ENCODE assay signal across 21 cellular contexts in the genomic region with DNA sequence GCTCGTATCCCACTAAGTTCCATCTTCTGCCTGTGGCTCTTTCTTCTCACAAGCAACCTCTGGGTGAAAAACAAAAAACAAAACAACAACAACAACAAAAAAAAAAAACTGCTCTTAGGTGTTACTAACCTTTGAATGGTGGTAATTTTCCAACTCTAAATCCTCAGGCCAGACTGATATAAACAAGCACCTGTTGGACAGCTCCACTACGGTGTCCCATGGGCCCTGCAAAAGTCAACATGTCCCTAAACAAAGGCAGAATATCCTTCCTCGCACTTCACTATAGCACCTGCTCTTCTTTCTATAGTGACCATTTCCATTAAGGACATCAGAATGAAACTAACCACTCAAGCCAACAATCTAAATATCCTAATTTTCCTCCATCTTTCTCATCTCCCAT. TPM values are rescaled to one million over a fixed set of nuclear protein-coding genes. Genes with fewer than 3 reads are reported as not detected.
DNase-seq lines count a peak whose midpoint lies in the region; ATAC-seq, FAIRE-seq and TF ChIP-seq lines count a peak whose summit lies in the region.
"Had no signal": no experiment of that assay in that cellular context is flagged by ENCODE, and none has a peak within 500 bp of the region (broad histone marks: within the 10 kb centered on the region; RNA-seq: fewer than 3 reads in every experiment).

No MANE protein-coding gene starts in this region.

- H4K20me1 ChIP-seq in GM23338 (replicated peaks; ENCODE audit: insufficient read depth) (no peaks in the 10 kb centered on the region), GM12878 (ENCODE audit: control insufficient read depth, insufficient read depth) (no peaks in the 10 kb centered on the region)
- H4K20me1 ChIP-seq: BLaER1 had no signal

- H3K27me3 ChIP-seq in GM23338 (ENCODE audit: insufficient read depth) = no peaks in the 10 kb centered on the region
- H3K27me3 ChIP-seq in GM12878 (replicated peaks in 1 of 2; ENCODE audit: control insufficient read depth in 2 of 2, insufficient read depth in 2 of 2, low read length in 1 of 2) = no peaks in the 10 kb centered on the region
- H3K27me3 ChIP-seq: BLaER1 had no signal

- ATAC-seq in GM23338 (no peak), GM12878 (no peak), GM19351 (IDR thresholded peaks at IDR 0.05; ENCODE audit: unreplicated experiment) (no peak)
- ATAC-seq in activated CD4-positive, CD25-positive, alpha-beta regulatory T cell treated with anti-CD3 and anti-CD28 coated beads, Interleukin-2, amount 50 U/mL, for 24 hours = no peak
- ATAC-seq: HepG2 had no signal

- H3K4me3 ChIP-seq in GM23338 (no peak overlapping the region), GM12878 (no peak overlapping the region)
- H3K4me3 ChIP-seq: BLaER1 had no signal

- intact Hi-C loops in GM12878 (cut with micrococcal nuclease; ENCODE audit: unreplicated experiment) = loop anchor here (5.0 kb wide), 2 partner anchors 39 to 614 kb away; no protein-coding TSS in a partner anchor

- H3K4me1 ChIP-seq in GM23338 (ENCODE audit: insufficient read depth) = no peaks in the 10 kb centered on the region; the same call in 1 of the 2 replicates
- peaks cover 22% of the 10 kb centered on the region for H3K4me1 ChIP-seq in GM12878 (ENCODE audit: control insufficient read depth, insufficient read depth, low read length)
- H3K4me1 ChIP-seq: BLaER1 had no signal

- no peak overlapping the region for H3K4me3 Mint-ChIP-seq in GM23338
- H3K4me3 Mint-ChIP-seq: CD14-positive monocyte; CD4-positive, alpha-beta memory T cell; IgD-negative memory B cell had no signal

- RAD21 ChIA-PET in GM12878 (lab: Charles Lee; ENCODE audit: unreplicated experiment) = no interaction called here

- DNase-seq in NCI-H748 (lab: John Stamatoyannopoulos, UW; ENCODE audit: unreplicated experiment) = peak; percentile 40
- no peak for DNase-seq in NCI-H748 treated with DMSO at 0.1 percent for 48 hours (lab: John Stamatoyannopoulos, UW)
- no peak for DNase-seq in GM23338 (ENCODE audit: low spot score)
- peak; percentile 19 for DNase-seq in NCI-H187 treated with DMSO at 0.1 percent for 48 hours (lab: John Stamatoyannopoulos, UW)
- no peak for DNase-seq in GM12878 (ENCODE audit: low read depth, low spot score)
- no peak for DNase-seq in SKM-1 (lab: John Stamatoyannopoulos, UW; ENCODE audit: unreplicated experiment)
- DNase-seq: 8988T; Calu3; CD4-positive, alpha-beta memory T cell; GOT3; H7; KG1 had no signal

- WGBS in GM12878 (ENCODE audit: insufficient coverage, insufficient replicate concordance, low lambda C conversion rate, missing lambda C conversion rate) = 73% methylated on average over 3 of the region's 3 CpGs

- no peak for TF ChIP-seq EP300 in GM12878 (IDR thresholded peaks at IDR 0.05; ENCODE audit: borderline replicate concordance in 1 of 2, control insufficient read depth in 1 of 2, low read depth in 2 of 2, low read length in 2 of 2)

- H3K9me2 ChIP-seq in GM23338 (ENCODE audit: insufficient read depth) = peaks cover 15% of the 10 kb centered on the region

- no peak for FAIRE-seq in GM12878 (lab: Jason Lieb, UNC)
- FAIRE-seq: G401.6, GM12892, GM18507, HepG2 had no signal

- H2AFZ ChIP-seq in GM23338 = no peak overlapping the region
- H2AFZ ChIP-seq in GM12878 (ENCODE audit: control insufficient read depth, low read depth, low read length) = no peak overlapping the region

- peaks cover 6% of the 10 kb centered on the region for H3K4me1 Mint-ChIP-seq in GM23338
- H3K4me1 Mint-ChIP-seq: CD14-positive monocyte had no signal

- no peak for TF ChIP-seq POLR2A in GM12878 (IDR thresholded peaks at IDR 0.05; ENCODE audit: low read depth, low read length)

- H3K9ac ChIP-seq in GM12878 (ENCODE audit: control insufficient read depth, insufficient read depth, low read length) = no peak overlapping the region
- H3K9ac ChIP-seq: BLaER1 had no signal

- in situ Hi-C loops in GM12878 (cut with MboI) = loop anchor here (5.0 kb wide), 1 partner anchor 414 kb away; no protein-coding TSS in a partner anchor

- SMC1A ChIA-PET in GM12878 (lab: Charles Lee; ENCODE audit: uncharacterized antibody, unreplicated experiment) = interaction anchor here (1.6 kb wide), 1 partner anchor 9 kb away, joined by 5 read pairs; no protein-coding TSS in a partner anchor

- BruUV-seq in GM12878 (replicated peaks; lab: Mats Ljungman, UMichigan) = no TSS peak

- no peaks in the 10 kb centered on the region; the same call in 2 of the 3 replicates for H3K36me3 Mint-ChIP-seq in GM23338 (ENCODE audit: low read depth)
- H3K36me3 Mint-ChIP-seq: CD14-positive monocyte; CD4-positive, alpha-beta memory T cell; IgD-negative memory B cell had no signal

- POLR2A ChIA-PET in GM12878 (lab: Charles Lee) = no interaction called here

- H3K36me3 ChIP-seq in GM23338 (ENCODE audit: insufficient read depth) = no peaks in the 10 kb centered on the region
- no peaks in the 10 kb centered on the region for H3K36me3 ChIP-seq in GM12878 (ENCODE audit: control insufficient read depth in 2 of 2, insufficient read depth in 2 of 2, low read length in 1 of 2)
- H3K36me3 ChIP-seq: BLaER1 had no signal

- H3K27ac ChIP-seq in GM23338 (ENCODE audit: low read depth) (no peak overlapping the region), GM12878 (ENCODE audit: control insufficient read depth, insufficient read depth) (no peak overlapping the region)
- H3K27ac ChIP-seq: BLaER1 had no signal

- CTCF ChIA-PET in GM12878 (lab: Yijun Ruan, JAX) = no interaction called here

- no peak for TF ChIP-seq RAD21 in GM12878 (IDR thresholded peaks at IDR 0.05; ENCODE audit: insufficient read depth, low read depth, low read length)

- H3K4me2 ChIP-seq in GM23338 = no peak overlapping the region
- H3K4me2 ChIP-seq in GM12878 (ENCODE audit: control insufficient read depth, insufficient read depth) = no peak overlapping the region
- H3K4me2 ChIP-seq: BLaER1 had no signal

- H3K9me3 Mint-ChIP-seq in GM23338 = no peaks in the 10 kb centered on the region

- H3K79me2 ChIP-seq in GM23338 (replicated peaks; ENCODE audit: insufficient read depth) (no peaks in the 10 kb centered on the region), GM12878 (ENCODE audit: control insufficient read depth, insufficient read depth, low read length) (no peaks in the 10 kb centered on the region)

- no peak overlapping the region for H3K27ac Mint-ChIP-seq in GM23338
- H3K27ac Mint-ChIP-seq: IgD-negative memory B cell had no signal

- no peaks in the 10 kb centered on the region for H3F3A ChIP-seq in GM23338 (replicated peaks; ENCODE audit: low read depth)

- TF ChIP-seq CTCF in GM23338 (conservative IDR thresholded peaks at IDR 0.05; ENCODE audit: low read depth in 2 of 2) = no peak
- no peak for TF ChIP-seq CTCF in GM12878 (IDR thresholded peaks at IDR 0.05 in 2 of 3, conservative IDR thresholded peaks at IDR 0.05 in 1 of 3; ENCODE audit: control insufficient read depth in 2 of 3, extremely low read depth in 1 of 3, insufficient read depth in 1 of 3, low read depth in 3 of 3, low read length in 3 of 3)

- no peaks in the 10 kb centered on the region for H3K27me3 Mint-ChIP-seq in GM23338 (ENCODE audit: insufficient read depth, low read depth, poor library complexity)

- no peaks in the 10 kb centered on the region for H3K9me3 ChIP-seq in GM12878 (replicated peaks; ENCODE audit: control insufficient read depth, insufficient read depth, low read length)
- H3K9me3 ChIP-seq: BLaER1 had no signal

TF ChIP-seq in GM23338, 12 proteins besides CTCF, POLR2A, EP300 and RAD21 (continues in another document):
- TF ChIP-seq ETS1 (IDR thresholded peaks at IDR 0.05) = no peak
- no peak for TF ChIP-seq EZH2 (IDR thresholded peaks at IDR 0.05; ENCODE audit: low read depth, unreplicated experiment)

TF ChIP-seq in GM12878, 131 proteins besides CTCF, POLR2A, EP300 and RAD21 (continues in another document):
- TF ChIP-seq CREB1 (IDR thresholded peaks at IDR 0.05; ENCODE audit: low read depth) = no peak

RNA-seq across cellular contexts. Expression of gene PARM1, which starts 54.6 kb away (rescaled TPM):
- 9.4 and 10.4 TPM in 2 replicates for total RNA-seq in GM23338 (2014; rRNA removed; shearing (Covaris generic))
- polyA plus RNA-seq in GM23338 (2016; fragmentation: Nextera tagmentation; extraction: Ambion mirVana) (4.3 and 4.9 TPM in 2 replicates), GM12878 (2011; rRNA removed) (27.0 and 30.3 TPM in 2 replicates), GM12878 (2014; fragmentation: Illumina TruSeq; extraction: Trizol) (54.2 and 57.1 TPM in 2 replicates), GM12878 (2014; fragmentation: Nextera tagmentation; extraction: Ambion mirVana) (10 to 100 TPM; 13.9 to 21.8 TPM), GM12878 (2014; rRNA removed) (25.5 and 26.0 TPM in 2 replicates), GM12878 (2016; fragmentation: Nextera tagmentation; extraction: Ambion mirVana) (10 to 100 TPM; 41.1 to 41.5 TPM)
- 13.5 and 16.1 TPM in 2 replicates for total RNA-seq in GM12878 (2013; cell fraction: nucleolus; rRNA removed)
- total RNA-seq in GM12878 (2014; rRNA removed) (56.2 and 59.2 TPM in 2 replicates), GM12878 (2014; rRNA removed; fragmentation: Illumina TruSeq; extraction: Trizol) (41.4 and 42.2 TPM in 2 replicates), GM12878 (2021) (41.4 and 43.2 TPM in 2 replicates)
- polyA plus RNA-seq in GM12878 (2011; ENCODE audit: low read depth) = 7.1 TPM
- polyA plus RNA-seq in GM12878 (2011; cell fraction: cytosol; rRNA removed) = 27.2 and 33.8 TPM in 2 replicates
- polyA plus RNA-seq in GM12878 (2011; cell fraction: nucleus; rRNA removed) = 28.6 and 28.9 TPM in 2 replicates
- 8.4 and 10.4 TPM in 2 replicates for polyA plus RNA-seq in GM12878 (2012)
- 25.0 and 26.2 TPM in 2 replicates for polyA minus RNA-seq in GM12878 (2011; rRNA and poly(A)+ RNA removed)
- polyA minus RNA-seq in GM12878 (2011; cell fraction: cytosol; rRNA and poly(A)+ RNA removed) = 11.6 and 14.0 TPM in 2 replicates
- polyA minus RNA-seq in GM12878 (2011; cell fraction: nucleus; rRNA and poly(A)+ RNA removed) = 13.8 and 20.3 TPM in 2 replicates
- total RNA-seq: CD4-positive, alpha-beta memory T cell; HepG2 had no signal
- polyA plus RNA-seq: HepG2 had no signal

Comparison
In these comparisons a context has a peak if more than half of its experiments do, and no peak if none do; other contexts are left out.
1. DNase-seq: peak in NCI-H748 (single experiment) and NCI-H187 treated with DMSO at 0.1 percent for 48 hours (single experiment); none in NCI-H748 treated with DMSO at 0.1 percent for 48 hours (single experiment), GM23338 (single experiment), GM12878 (single experiment) and SKM-1 (single experiment).